Comparison of ENCODE assay signal across 8 cellular contexts in the genomic region with DNA sequence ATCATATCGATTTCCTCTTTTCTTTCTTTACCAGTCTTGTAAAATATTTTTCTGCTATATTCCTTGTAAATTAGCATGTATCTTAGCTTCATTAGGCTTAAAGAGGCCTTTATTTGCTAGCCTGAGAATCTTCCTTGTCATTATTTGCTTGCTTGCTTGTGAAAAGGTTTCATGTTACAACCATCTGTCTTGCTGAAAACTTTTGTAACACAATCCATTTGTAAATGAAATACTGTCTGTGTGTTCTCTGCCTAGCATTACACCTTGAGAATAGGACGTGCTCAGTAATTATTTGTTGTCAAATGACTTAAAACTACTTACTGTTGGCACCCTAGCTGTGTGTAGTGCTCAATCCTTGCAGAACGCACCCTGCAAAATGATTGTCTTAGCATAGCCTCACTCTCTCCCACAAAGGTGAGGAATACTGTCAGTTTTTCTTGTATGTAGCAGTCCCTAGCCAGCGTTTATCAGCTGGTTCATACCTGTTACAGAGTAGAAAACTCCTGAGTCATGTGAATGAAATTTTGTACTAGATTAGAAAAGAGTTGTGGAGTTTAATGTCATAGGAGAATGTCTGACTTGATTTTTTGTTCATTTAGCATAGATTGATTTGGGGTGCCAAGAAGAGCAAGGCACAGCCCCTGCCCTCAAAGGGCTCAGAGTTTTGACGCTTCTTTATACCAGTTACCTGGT.
DNase-seq lines count a peak whose midpoint lies in the region; ATAC-seq, FAIRE-seq and TF ChIP-seq lines count a peak whose summit lies in the region.
"Not testable (repeated sequence)": the region's sequence is repeated elsewhere in the genome, so short reads cannot be mapped to it uniquely, and the experiment has no call there.

No MANE protein-coding gene starts in this region.

- not testable (repeated sequence) for ATAC-seq in CD4-positive, alpha-beta T cell (ENCODE audit: poor library complexity)
- ATAC-seq in K562: peak; percentile 35
- ATAC-seq in psoas muscle: peak; percentile 61 to 82 (median 73)

- H4K20me1 ChIP-seq in K562 (replicated peaks; ENCODE audit: control insufficient read depth, insufficient read depth, low read length): not testable (repeated sequence)

- H3K4me1 ChIP-seq in K562 (replicated peaks in 1 of 2; ENCODE audit: control insufficient read depth in 2 of 2, insufficient read depth in 2 of 2, low read length in 2 of 2) (peaks cover 0 to 11% of the 10 kb centered on the region in 2 experiments; a peak in 3 of 5 replicates), psoas muscle (peaks cover 11% of the 10 kb centered on the region)
- not testable (repeated sequence) for H3K4me1 ChIP-seq in mesendoderm (ENCODE audit: control insufficient read depth, low read depth, low read length)

- not testable (repeated sequence) for H3K4me3 ChIP-seq in K562; epithelial cell of esophagus (ENCODE audit: low read length); mesendoderm (ENCODE audit: low read length); psoas muscle

- not testable (repeated sequence) for H3K79me1 ChIP-seq in mesendoderm (ENCODE audit: low read length)

- H3K79me2 ChIP-seq in K562 (ENCODE audit: control insufficient read depth, insufficient read depth, low read length); mesendoderm (ENCODE audit: control insufficient read depth, insufficient read depth, low read length): not testable (repeated sequence)

- not testable (repeated sequence) for H2BK15ac ChIP-seq in mesendoderm (replicated peaks; ENCODE audit: low read depth)

- POLR2A ChIA-PET in CD4-positive, alpha-beta T cell (lab: Charles Lee); K562 (lab: Yijun Ruan, JAX): not testable (repeated sequence)

- not testable (repeated sequence) for H3K9me3 ChIP-seq in CD4-positive, alpha-beta T cell (ENCODE audit: control insufficient read depth, low read length); K562 (replicated peaks; ENCODE audit: control insufficient read depth, insufficient read depth, low read depth, low read length); psoas muscle

- H4K5ac ChIP-seq in mesendoderm (ENCODE audit: low read length): not testable (repeated sequence)

- peaks cover 29% of the 10 kb centered on the region for H3K36me3 Mint-ChIP-seq in CD4-positive, alpha-beta T cell (ENCODE audit: low read depth)

- H3K36me3 ChIP-seq in K562 (ENCODE audit: control insufficient read depth, insufficient read depth, low read length); mesendoderm (ENCODE audit: control insufficient read depth, insufficient read depth, low read length); psoas muscle (ENCODE audit: insufficient read depth in 1 of 2, low read depth in 1 of 2): not testable (repeated sequence)

- peaks cover 36% of the 10 kb centered on the region for H3K4me1 Mint-ChIP-seq in CD4-positive, alpha-beta T cell (ENCODE audit: low read depth)

- H3K27me3 Mint-ChIP-seq in CD4-positive, alpha-beta T cell: not testable (repeated sequence)

- H3K23ac ChIP-seq in mesendoderm (ENCODE audit: low read length): not testable (repeated sequence)

- H3K4ac ChIP-seq in mesendoderm (ENCODE audit: low read depth, low read length): not testable (repeated sequence)

- not testable (repeated sequence) for BruUV-seq in K562 (replicated peaks; lab: Mats Ljungman, UMichigan)

- peak; percentile 49 for FAIRE-seq in K562 (lab: Jason Lieb, UNC)

- not testable (repeated sequence) for H3K9me1 ChIP-seq in K562 (ENCODE audit: control insufficient read depth, insufficient read depth, low read length)

- not testable (repeated sequence) for TF ChIP-seq CTCF in CD4-positive, alpha-beta T cell (IDR thresholded peaks at IDR 0.05); K562 (IDR thresholded peaks at IDR 0.05 in 2 of 3, conservative IDR thresholded peaks at IDR 0.05 in 1 of 3; ENCODE audit: insufficient read depth in 2 of 3, low read depth in 1 of 3, low read length in 3 of 3); epithelial cell of esophagus (IDR thresholded peaks at IDR 0.05; ENCODE audit: insufficient read depth, low read depth, low read length, missing control alignments); psoas muscle (IDR thresholded peaks at IDR 0.05)

- H2AFZ ChIP-seq in K562 (ENCODE audit: low read depth, low read length): not testable (repeated sequence)

- H2BK5ac ChIP-seq in mesendoderm (ENCODE audit: low read length): not testable (repeated sequence)

- DNase-seq in CD4-positive, alpha-beta T cell; K562 (ENCODE audit: extremely low read depth in 1 of 4, low spot score in 3 of 4); psoas muscle: not testable (repeated sequence)
- DNase-seq in DMS53 treated with DMSO at 0.1 percent for 48 hours (lab: John Stamatoyannopoulos, UW; ENCODE audit: unreplicated experiment): peak; percentile 49
- DNase-seq in NCI-H2029 treated with DMSO at 0.1 percent for 48 hours (lab: John Stamatoyannopoulos, UW): peak; percentile 8
- peak; percentile 79 for DNase-seq in NCI-H748 (lab: John Stamatoyannopoulos, UW; ENCODE audit: unreplicated experiment)
- peak; percentile 41 for DNase-seq in epithelial cell of esophagus (ENCODE audit: low read depth)
- DNase-seq in mesendoderm: peak; percentile 8

- not testable (repeated sequence) for H3K9me3 Mint-ChIP-seq in CD4-positive, alpha-beta T cell

- not testable (repeated sequence) for TF ChIP-seq RAD21 in K562 (CRISPR knock-in tag; conservative IDR thresholded peaks at IDR 0.05 in 1 of 2, IDR thresholded peaks at IDR 0.05 in 1 of 2)

- H3K27me3 ChIP-seq in CD4-positive, alpha-beta T cell (ENCODE audit: control insufficient read depth, insufficient read depth, low read length); K562 (ENCODE audit: control insufficient read depth in 2 of 2, insufficient read depth in 2 of 2, low read length in 2 of 2); mesendoderm (ENCODE audit: insufficient read depth, low read length, poor library complexity); psoas muscle (ENCODE audit: insufficient read depth in 3 of 3, low read length in 2 of 3): not testable (repeated sequence)

- intact Hi-C loops in CD4-positive, alpha-beta T cell (cut with DNase I, micrococcal nuclease); K562 (cut with micrococcal nuclease); psoas muscle (cut with DNase I): not testable (repeated sequence)

- CTCF ChIA-PET in CD4-positive, alpha-beta T cell (lab: Charles Lee); K562 (lab: Yijun Ruan, JAX; ENCODE audit: low intra/inter-chr PET ratio): not testable (repeated sequence)

- H3K4me2 ChIP-seq in K562 (ENCODE audit: insufficient read depth, low read length); mesendoderm (ENCODE audit: low read length): not testable (repeated sequence)

- not testable (repeated sequence) for H3K9ac ChIP-seq in K562 (ENCODE audit: insufficient read depth in 1 of 2, low read depth in 2 of 2, low read length in 2 of 2); mesendoderm (ENCODE audit: low read length)

- TF ChIP-seq EP300 in K562 (IDR thresholded peaks at IDR 0.05; ENCODE audit: low read length): not testable (repeated sequence)

- in situ Hi-C loops in K562 (cut with MboI): not testable (repeated sequence)

- H3K18ac ChIP-seq in mesendoderm (ENCODE audit: low read length): not testable (repeated sequence)

- TF ChIP-seq POLR2A in K562 (conservative IDR thresholded peaks at IDR 0.05): not testable (repeated sequence)

- not testable (repeated sequence) for H4K8ac ChIP-seq in mesendoderm (ENCODE audit: low read depth, low read length)

- 32% methylated on average over 5 of the region's 5 CpGs for WGBS in K562 (ENCODE audit: insufficient coverage, low coverage, missing lambda C conversion rate)
- WGBS in mesendoderm (ENCODE audit: extremely low coverage, insufficient coverage, low lambda C conversion rate): no CpG with 5 or more reads among the region's 5 CpGs
- WGBS in psoas muscle, 3 donors: 40 to 50% (median 49%) methylated on average over 4 to 5 of the region's 5 CpGs

- peak overlapping the region; percentile 23 for H3K27ac Mint-ChIP-seq in CD4-positive, alpha-beta T cell

- H3K56ac ChIP-seq in mesendoderm (ENCODE audit: low read length): not testable (repeated sequence)

- not testable (repeated sequence) for H2BK120ac ChIP-seq in mesendoderm (ENCODE audit: low read depth, low read length)

- not testable (repeated sequence) for H2AK5ac ChIP-seq in mesendoderm (ENCODE audit: low read length)

- H3K27ac ChIP-seq in CD4-positive, alpha-beta T cell (ENCODE audit: low read depth, low read length); K562 (ENCODE audit: extremely low read depth, low read depth, low read length); mesendoderm (ENCODE audit: low read depth, low read length): not testable (repeated sequence)
- peak overlapping the region; percentile 58 for H3K27ac ChIP-seq in psoas muscle

- H3K4me3 Mint-ChIP-seq in CD4-positive, alpha-beta T cell: not testable (repeated sequence)

TF ChIP-seq in K562, 482 proteins besides CTCF, POLR2A, EP300 and RAD21:
- TF ChIP-seq MAFG (tag; conservative IDR thresholded peaks at IDR 0.05) (peak; percentile 30; the same call in 1 of the 2 replicates), ZEB2 (IDR thresholded peaks at IDR 0.05) (peak; percentile 58; the same call in 1 of the 2 replicates), NFE2 (IDR thresholded peaks at IDR 0.05; ENCODE audit: low read depth) (0 out of 2 replicates have a peak, but pooled peaks have one; percentile 16), ZNF316 (IDR thresholded peaks at IDR 0.05) (peak; percentile 64)
TF ChIP-seq in K562: peak in this region for 4; not testable (repeated sequence) for 478.
